In genomic region chr7:124688991-124689390, GRCh38 we compare ENCODE assay signal across 17 cellular contexts.
DNase-seq lines count a peak whose midpoint lies in the region; ATAC-seq lines count a peak whose summit lies in the region.
"Had no signal": no experiment of that assay in that cellular context is flagged by ENCODE, and none has a peak within 500 bp of the region (broad histone marks: within the 10 kb centered on the region; RNA-seq: fewer than 3 reads in every experiment).

No MANE protein-coding gene starts in this region.

- ATAC-seq in HG03378 (IDR thresholded peaks at IDR 0.05; ENCODE audit: unreplicated experiment) = no peak
- ATAC-seq: activated CD8-positive, alpha-beta T cell treated with anti-CD3 and anti-CD28 coated beads for 36 hours; heart right ventricle had no signal

- DNase-seq in HCEC 1CT = peak; percentile 88
- peak; percentile 77 for DNase-seq in astrocyte of the hippocampus (ENCODE audit: low read depth, low spot score)
- DNase-seq in hepatic stellate cell (ENCODE audit: low spot score) = peak; percentile 8
- DNase-seq in NCI-H1092 (lab: John Stamatoyannopoulos, UW) = no peak
- DNase-seq in activated naive CD4-positive, alpha-beta T cell (lab: John Stamatoyannopoulos, UW) = no peak
- no peak for DNase-seq in COR-L47 (lab: John Stamatoyannopoulos, UW)
- DNase-seq: activated B cell treated with CpG ODN at 0.5 μM for 24 hours; activated CD8-positive, alpha-beta T cell treated with anti-CD3 and anti-CD28 coated beads for 36 hours; activated T-cell treated with anti-CD3 and anti-CD28 coated beads, Interleukin-2, amount 50 U/mL, for 24 hours; dermis blood vessel endothelial cell; erythroblast; heart right ventricle; kidney; MM.1S; NCI-H1694 treated with DMSO at 0.1 percent for 48 hours; NCI-H510A had no signal

Comparison
In these comparisons a context has a peak if more than half of its experiments do, and no peak if none do; other contexts are left out.
1. DNase-seq: peak in HCEC 1CT (single experiment), astrocyte of the hippocampus (single experiment) and hepatic stellate cell (single experiment); none in NCI-H1092 (single experiment), activated naive CD4-positive, alpha-beta T cell (0 of 4) and COR-L47 (single experiment).